In genomic region chr15:101172421-101173097, GRCh38 we compare ENCODE assay signal across 16 cellular contexts.
DNase-seq lines count a peak whose midpoint lies in the region; ATAC-seq and TF ChIP-seq lines count a peak whose summit lies in the region.
"Had no signal": no experiment of that assay in that cellular context is flagged by ENCODE, and none has a peak within 500 bp of the region (broad histone marks: within the 10 kb centered on the region; RNA-seq: fewer than 3 reads in every experiment).

No MANE protein-coding gene starts in this region.

- H3K4me1 ChIP-seq in BE2C (peaks cover 54% of the 10 kb centered on the region), HEK293 (ENCODE audit: control insufficient read depth, insufficient read depth, low read length) (peaks cover 4% of the 10 kb centered on the region; the same call in 1 of the 2 replicates), SJCRH30 (peaks cover 13% of the 10 kb centered on the region), hepatocyte (ENCODE audit: insufficient read depth) (peaks cover 7% of the 10 kb centered on the region)

- POLR2A ChIA-PET in HEK293 (lab: Yijun Ruan, JAX), result interaction anchor here (0.9 kb wide), 1 partner anchor 24 kb away, joined by 3 read pairs; no protein-coding TSS in a partner anchor

- TF ChIP-seq CTCF in BE2C (IDR thresholded peaks at IDR 0.05; ENCODE audit: low read depth, low read length) (no peak), HEK293 (tag by site-specific recombination; IDR thresholded peaks at IDR 0.05) (no peak), hepatocyte (IDR thresholded peaks at IDR 0.05; ENCODE audit: poor library complexity) (no peak), GM20000 (IDR thresholded peaks at IDR 0.05; ENCODE audit: extremely low read depth, missing control alignments) (no peak)

- H3K4me2 ChIP-seq in hepatocyte, result peak overlapping the region; percentile 7

- H3K9me2 ChIP-seq in hepatocyte (replicated peaks; ENCODE audit: insufficient read depth), result no peaks in the 10 kb centered on the region

- H3K9me3 ChIP-seq in BE2C (no peaks in the 10 kb centered on the region; the same call in 1 of the 2 replicates), HEK293 (ENCODE audit: control insufficient read depth, insufficient read depth, low read depth, low read length) (no peaks in the 10 kb centered on the region), SJCRH30 (replicated peaks) (no peaks in the 10 kb centered on the region), hepatocyte (ENCODE audit: low read depth) (no peaks in the 10 kb centered on the region)
- H3K9me3 ChIP-seq: adrenal gland, right lobe of liver had no signal

- ATAC-seq in GM18519 (IDR thresholded peaks at IDR 0.05; ENCODE audit: low FRiP score, unreplicated experiment), result no peak
- ATAC-seq: naive thymus-derived CD8-positive, alpha-beta T cell; right lobe of liver; stimulated activated memory B cell treated with anti-CD40 and anti-IgM and Interleukin-4, amounts not matched to agents 10 μg/mL and 1 μg/mL and 100 μg/mL, for 72 hours had no signal

- peaks cover 25% of the 10 kb centered on the region for H3K79me2 ChIP-seq in hepatocyte

- H4K20me1 ChIP-seq in hepatocyte (ENCODE audit: insufficient read depth, poor library complexity, severe bottlenecking), result no peaks in the 10 kb centered on the region

- CTCF ChIA-PET in HEK293 (lab: Yijun Ruan, JAX), result no interaction called here

- H3K27me3 ChIP-seq in BE2C (no peaks in the 10 kb centered on the region), SJCRH30 (no peaks in the 10 kb centered on the region), hepatocyte (no peaks in the 10 kb centered on the region)
- H3K27me3 ChIP-seq: adrenal gland, right lobe of liver had no signal

- H2AFZ ChIP-seq in hepatocyte, result no peak overlapping the region

- H3K36me3 ChIP-seq in BE2C (peaks cover 26% of the 10 kb centered on the region), HEK293 (ENCODE audit: control insufficient read depth in 2 of 2, insufficient read depth in 1 of 2, low read length in 2 of 2) (peaks cover 0 to 6% of the 10 kb centered on the region in 2 experiments; a peak in 2 of 3 replicates), SJCRH30 (peaks cover 22% of the 10 kb centered on the region), hepatocyte (replicated peaks; ENCODE audit: insufficient read depth, low read depth) (peaks cover 4% of the 10 kb centered on the region)
- H3K36me3 ChIP-seq: right lobe of liver had no signal

- 63% methylated on average over 17 of the region's 17 CpGs for WGBS in hepatocyte (ENCODE audit: low lambda C conversion rate, missing lambda C conversion rate)

- no peak overlapping the region for H3K27ac ChIP-seq in HEK293 (ENCODE audit: extremely low read depth, low read depth, low read length)
- H3K27ac ChIP-seq in SJCRH30, result no peak overlapping the region
- H3K27ac ChIP-seq in hepatocyte, result no peak overlapping the region
- H3K27ac ChIP-seq: adrenal gland, right lobe of liver, VCaP had no signal

- peak; percentile 81 for DNase-seq in BE2C
- peak; percentile 63 to 71 for DNase-seq in SJCRH30
- DNase-seq in hepatocyte (ENCODE audit: low spot score), result no peak
- no peak for DNase-seq in activated CD8-positive, alpha-beta memory T cell treated with anti-CD3 and anti-CD28 coated beads, Interleukin-2, amount 50 U/mL, for 48 hours
- no peak for DNase-seq in NCI-H2196 (lab: John Stamatoyannopoulos, UW; ENCODE audit: unreplicated experiment)
- no peak for DNase-seq in GM20000 (ENCODE audit: low spot score)
- DNase-seq: CD4-positive, alpha-beta T cell; naive thymus-derived CD8-positive, alpha-beta T cell; NCI-H2029; right lobe of liver; stimulated activated CD4-positive, alpha-beta T cell treated with anti-CD3 and anti-CD28 coated beads, Interleukin-4, amount 100 ng/mL, for 24 hours had no signal

- H3K4me3 ChIP-seq in BE2C (ENCODE audit: low read depth, low read length), result peak overlapping the region; percentile 26
- no peak overlapping the region for H3K4me3 ChIP-seq in HEK293 (ENCODE audit: low read depth, low read length)
- H3K4me3 ChIP-seq in SJCRH30, result no peak overlapping the region
- H3K4me3 ChIP-seq in hepatocyte, result no peak overlapping the region
- H3K4me3 ChIP-seq: adrenal gland, right lobe of liver had no signal

TF ChIP-seq in HEK293, 187 proteins besides CTCF, POLR2A, EP300 and RAD21:
- peak; percentile 85 for TF ChIP-seq ZBTB44 (tag by site-specific recombination; IDR thresholded peaks at IDR 0.05)
- no peak for TF ChIP-seq ZNF701 (tag by site-specific recombination; IDR thresholded peaks at IDR 0.05)
- TF ChIP-seq SALL2 (tag by site-specific recombination; IDR thresholded peaks at IDR 0.05; ENCODE audit: borderline replicate concordance), result no peak
- TF ChIP-seq ZNF692 (tag by site-specific recombination; IDR thresholded peaks at IDR 0.05), result 0 out of 2 replicates have a peak, but pooled peaks have one; percentile 28
- no peak for TF ChIP-seq ZNF350 (tag by site-specific recombination; IDR thresholded peaks at IDR 0.05)
- TF ChIP-seq ZBTB26 (tag by site-specific recombination; optimal IDR thresholded peaks at IDR 0.05), result no peak
- TF ChIP-seq TRIM28 (IDR thresholded peaks at IDR 0.05; ENCODE audit: borderline replicate concordance, low read length), result 0 out of 2 replicates have a peak, but pooled peaks have one; percentile 18
- TF ChIP-seq ZFP69B (tag by site-specific recombination; IDR thresholded peaks at IDR 0.05), result 0 out of 2 replicates have a peak, but pooled peaks have one; percentile 38

Comparison
In these comparisons a context has a peak if more than half of its experiments do, and no peak if none do; other contexts are left out.
1. DNase-seq: peak in BE2C (single experiment) and SJCRH30 (2 of 2); none in hepatocyte (single experiment), activated CD8-positive, alpha-beta memory T cell treated with anti-CD3 and anti-CD28 coated beads, Interleukin-2, amount 50 U/mL, for 48 hours (single experiment), NCI-H2196 (single experiment) and GM20000 (single experiment).